Comparison of ENCODE assay signal across 8 cellular contexts in the genomic region with DNA sequence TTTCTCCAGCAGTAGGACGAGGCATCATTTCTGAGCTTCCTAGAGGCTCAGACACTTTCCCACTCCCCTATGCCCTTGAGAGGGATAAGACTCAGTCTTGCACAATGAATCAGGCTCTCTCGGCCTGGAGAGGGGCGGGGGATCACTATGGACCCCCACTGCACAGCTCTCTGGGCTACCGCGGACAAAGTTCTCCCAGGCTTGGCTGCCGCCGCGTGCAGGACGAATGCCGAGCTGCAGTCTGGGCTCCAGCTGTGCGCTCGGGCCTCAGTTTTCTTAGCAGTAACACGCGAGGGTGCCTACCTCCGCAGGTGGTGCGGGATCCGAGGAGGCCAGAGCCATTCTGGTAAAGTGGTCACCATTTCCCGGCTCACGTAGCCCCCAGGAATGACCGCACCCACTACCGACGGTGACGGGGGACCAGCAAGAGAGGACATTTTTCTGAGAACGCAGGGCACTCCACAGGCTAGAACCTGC. TPM values are rescaled to one million over a fixed set of nuclear protein-coding genes. Genes with fewer than 3 reads are reported as not detected.
DNase-seq lines count a peak whose midpoint lies in the region; ATAC-seq and TF ChIP-seq lines count a peak whose summit lies in the region.

No MANE protein-coding gene starts in this region.

- intact Hi-C loops in CD14-positive monocyte (cut with micrococcal nuclease) (loop anchor here in 1 of 2 donors (5.0 kb wide), 1 partner anchor 77 kb away; the partner anchor contains the start of genes DNAI1 and FAM219A), natural killer cell (cut with micrococcal nuclease) (loop anchor here (2.0 kb wide), 1 partner anchor 79 kb away; the partner anchor contains the start of genes DNAI1 and FAM219A)

- H3K4me1 Mint-ChIP-seq in CD14-positive monocyte, result peaks cover 44% of the 10 kb centered on the region
- H3K4me1 Mint-ChIP-seq in natural killer cell, result peaks cover 44 to 47% of the 10 kb centered on the region in 2 donors

- no peaks in the 10 kb centered on the region for H3K36me3 ChIP-seq in effector memory CD4-positive, alpha-beta T cell (ENCODE audit: control insufficient read depth, insufficient read depth, low read length)

- H3K27ac Mint-ChIP-seq in CD14-positive monocyte (peak overlapping the region in 2 of 7 donors; percentile 12 to 65), natural killer cell (peak overlapping the region; percentile 1 to 72)

- peaks cover 27% of the 10 kb centered on the region for H3K4me1 ChIP-seq in effector memory CD4-positive, alpha-beta T cell (ENCODE audit: control insufficient read depth, insufficient read depth, low read length, poor library complexity, severe bottlenecking)

- ATAC-seq in natural killer cell (no peak), HG02642 (IDR thresholded peaks at IDR 0.05; ENCODE audit: poor library complexity, unreplicated experiment) (no peak), HG03378 (IDR thresholded peaks at IDR 0.05; ENCODE audit: unreplicated experiment) (no peak)

- TF ChIP-seq CTCF in CD14-positive monocyte (IDR thresholded peaks at IDR 0.05) (no peak), natural killer cell (IDR thresholded peaks at IDR 0.05) (no peak), GM10266 (IDR thresholded peaks at IDR 0.05; ENCODE audit: control insufficient read depth, insufficient read depth, low read depth, missing control alignments) (no peak)

- no peaks in the 10 kb centered on the region for H3K27me3 ChIP-seq in effector memory CD4-positive, alpha-beta T cell (replicated peaks; ENCODE audit: control insufficient read depth, insufficient read depth, low read length, poor library complexity, severe bottlenecking)

- peaks cover 0 to 6% of the 10 kb centered on the region in 2 donors for H3K36me3 Mint-ChIP-seq in CD14-positive monocyte
- no peaks in the 10 kb centered on the region for H3K36me3 Mint-ChIP-seq in natural killer cell

- peak overlapping the region; percentile 44 for H3K27ac ChIP-seq in effector memory CD4-positive, alpha-beta T cell (ENCODE audit: insufficient read depth, low read length, poor library complexity, severe bottlenecking)

- peaks cover 37 to 53% (median 39%) of the 10 kb centered on the region in 3 donors for H3K27me3 Mint-ChIP-seq in CD14-positive monocyte (ENCODE audit: low read depth in 3 of 3)
- H3K27me3 Mint-ChIP-seq in natural killer cell (ENCODE audit: low read depth in 2 of 2), result peaks cover 5 to 11% of the 10 kb centered on the region in 2 donors

- no peaks in the 10 kb centered on the region for H3K9me3 ChIP-seq in effector memory CD4-positive, alpha-beta T cell (ENCODE audit: control insufficient read depth, low read length)

- no peak for DNase-seq in CD14-positive monocyte (ENCODE audit: low spot score)
- peak; percentile 25 for DNase-seq in NCI-H345 (lab: John Stamatoyannopoulos, UW)
- DNase-seq in effector memory CD4-positive, alpha-beta T cell, result no peak
- DNase-seq in natural killer cell, result no peak
- DNase-seq in NAMALWA (ENCODE audit: low spot score), result no peak
- no peak for DNase-seq in GM10266 (ENCODE audit: extremely low spot score)

- peaks cover 0 to 3% (median 0%) of the 10 kb centered on the region in 7 donors for H3K9me3 Mint-ChIP-seq in CD14-positive monocyte
- H3K9me3 Mint-ChIP-seq in natural killer cell, result no peaks in the 10 kb centered on the region

- H3K4me3 Mint-ChIP-seq in CD14-positive monocyte (peak overlapping the region; percentile 87 to 98), natural killer cell (peak overlapping the region; percentile 87)

- peak overlapping the region; percentile 35 for H3K4me3 ChIP-seq in effector memory CD4-positive, alpha-beta T cell (ENCODE audit: insufficient read depth, low read depth, low read length, poor library complexity, severe bottlenecking)

RNA-seq across cellular contexts. Expression of gene MYORG, which starts 3.4 kb away (rescaled TPM):
- under 1 TPM in 1 of 2 donors, not detected in 1; 0.05 TPM for polyA plus RNA-seq in CD14-positive monocyte
- under 1 TPM; 0.58 to 0.93 (median 0.92) TPM for total RNA-seq in natural killer cell

RNA-seq across cellular contexts. Expression of gene NUDT2, which starts 50.7 kb away (rescaled TPM):
- 10 to 100 TPM; 24.4 to 56.9 TPM for polyA plus RNA-seq in CD14-positive monocyte
- total RNA-seq in natural killer cell, result 10 to 100 TPM in 1 of 3 donors, 1 to 10 TPM in 2; 8.5 to 15.7 (median 9.4) TPM

RNA-seq across cellular contexts. Expression of gene KIF24, which starts 51.0 kb away (rescaled TPM):
- polyA plus RNA-seq in CD14-positive monocyte, result under 1 TPM in 1 of 2 donors, not detected in 1; 0.31 TPM
- total RNA-seq in natural killer cell, result under 1 TPM; 0.28 to 0.50 (median 0.30) TPM
